ENCODE assay signal across 26 cellular contexts in genomic region chr1:20454004-20454403, GRCh38.
"Had no signal": no experiment of that assay in that cellular context is flagged by ENCODE, and none has a peak within 500 bp of the region (broad histone marks: within the 10 kb centered on the region; RNA-seq: fewer than 3 reads in every experiment).

No MANE protein-coding gene starts in this region.

- ATAC-seq: activated CD4-positive, alpha-beta T cell treated with anti-CD3 and anti-CD28 coated beads for 36 hours; activated T-cell treated with anti-CD3 and anti-CD28 coated beads, Interleukin-2, amount 50 U/mL, for 72 hours; Panc1; Right ventricle myocardium inferior had no signal

- H3K9me3 ChIP-seq: SK-N-SH had no signal

- H3K4me1 ChIP-seq: SJCRH30 had no signal

- H3K27ac ChIP-seq: brain microvascular endothelial cell, SJCRH30, WERI-Rb-1 had no signal

- DNase-seq: activated CD4-positive, alpha-beta memory T cell treated with anti-CD3 and anti-CD28 coated beads, Interleukin-2, amount 10 ng/mL, durations not matched to agents 7 days and 5 days; activated CD4-positive, alpha-beta T cell treated with anti-CD3 and anti-CD28 coated beads for 36 hours; activated CD4-positive, alpha-beta T cell treated with anti-CD3 and anti-CD28 coated beads, Interleukin-2, amount 50 U/mL, for 1 hour; activated CD8-positive, alpha-beta memory T cell treated with anti-CD3 and anti-CD28 coated beads, Interleukin-2, amount 50 U/mL, for 4 hours; activated gamma-delta T cell treated with Interleukin-2 at 50 U/mL for 16 hours; activated naive CD4-positive, alpha-beta T cell treated with anti-CD3 and anti-CD28 coated beads, Interleukin-2, amount 10 ng/mL, durations not matched to agents 7 days and 5 days; activated naive CD8-positive, alpha-beta T cell treated with anti-CD3 and anti-CD28 coated beads for 36 hours; activated T-cell treated with anti-CD3 and anti-CD28 coated beads, Interleukin-2, amount 50 U/mL, for 72 hours; brain microvascular endothelial cell; Karpas-422; NCI-H1105 treated with DMSO at 0.1 percent for 48 hours; NCI-H1436 treated with DMSO at 0.1 percent for 48 hours; NCI-H187; NCI-H2081; NCI-H510A treated with DMSO at 0.1 percent for 48 hours; NCI-H69; NK-92 treated with Interleukin-12 subunit alpha and Interleukin-12 subunit beta, amount 100 ng/mL, for 24 hours; OCI-M1; RPMI8226; SJCRH30; SK-N-SH; T-helper 1 cell; WERI-Rb-1 had no signal

- H3K4me3 ChIP-seq: SJCRH30 had no signal

- H3K36me3 Mint-ChIP-seq: activated naive CD4-positive, alpha-beta T cell treated with anti-CD3 and anti-CD28 coated beads, Interleukin-2, amount 10 ng/mL, durations not matched to agents 7 days and 5 days; activated naive CD8-positive, alpha-beta T cell treated with anti-CD3 and anti-CD28 coated beads for 36 hours had no signal

- H3K36me3 ChIP-seq: brain microvascular endothelial cell, SJCRH30, WERI-Rb-1 had no signal

- H3K27ac Mint-ChIP-seq: activated CD4-positive, alpha-beta memory T cell treated with anti-CD3 and anti-CD28 coated beads, Interleukin-2, amount 10 ng/mL, durations not matched to agents 7 days and 5 days; activated CD4-positive, alpha-beta T cell treated with anti-CD3 and anti-CD28 coated beads for 36 hours; activated naive CD4-positive, alpha-beta T cell treated with anti-CD3 and anti-CD28 coated beads, Interleukin-2, amount 10 ng/mL, durations not matched to agents 7 days and 5 days; activated naive CD8-positive, alpha-beta T cell treated with anti-CD3 and anti-CD28 coated beads for 36 hours; activated T-cell treated with anti-CD3 and anti-CD28 coated beads, Interleukin-2, amount 50 U/mL, for 72 hours; activated T-helper 2 cell treated with anti-CD3 and anti-CD28 coated beads, Interferon-gamma antibody, Interleukin-2, Interleukin-4, amounts not matched to agents 10 μg/mL and 5 μg/mL and 100 μg/mL, durations not matched to agents 14 hours and 24 hours and 36 hours had no signal

- H3K4me2 ChIP-seq: SK-N-SH had no signal

- H3K4me3 Mint-ChIP-seq: activated CD4-positive, alpha-beta memory T cell treated with anti-CD3 and anti-CD28 coated beads, Interleukin-2, amount 10 ng/mL, durations not matched to agents 7 days and 5 days; activated CD4-positive, alpha-beta T cell treated with anti-CD3 and anti-CD28 coated beads for 36 hours; activated naive CD4-positive, alpha-beta T cell treated with anti-CD3 and anti-CD28 coated beads, Interleukin-2, amount 10 ng/mL, durations not matched to agents 7 days and 5 days; activated naive CD8-positive, alpha-beta T cell treated with anti-CD3 and anti-CD28 coated beads for 36 hours; activated T-cell treated with anti-CD3 and anti-CD28 coated beads, Interleukin-2, amount 50 U/mL, for 72 hours had no signal

- H3K9ac ChIP-seq: SK-N-SH had no signal

- H3K9me3 Mint-ChIP-seq: activated CD4-positive, alpha-beta memory T cell treated with anti-CD3 and anti-CD28 coated beads, Interleukin-2, amount 10 ng/mL, durations not matched to agents 7 days and 5 days; activated naive CD4-positive, alpha-beta T cell treated with anti-CD3 and anti-CD28 coated beads, Interleukin-2, amount 10 ng/mL, durations not matched to agents 7 days and 5 days; activated naive CD8-positive, alpha-beta T cell treated with anti-CD3 and anti-CD28 coated beads for 36 hours; activated T-cell treated with anti-CD3 and anti-CD28 coated beads, Interleukin-2, amount 50 U/mL, for 72 hours; activated T-helper 2 cell treated with anti-CD3 and anti-CD28 coated beads, Interferon-gamma antibody, Interleukin-2, Interleukin-4, amounts not matched to agents 10 μg/mL and 5 μg/mL and 100 μg/mL, durations not matched to agents 14 hours and 24 hours and 36 hours had no signal

- H3K4me1 Mint-ChIP-seq: activated CD4-positive, alpha-beta memory T cell treated with anti-CD3 and anti-CD28 coated beads, Interleukin-2, amount 10 ng/mL, durations not matched to agents 7 days and 5 days; activated CD4-positive, alpha-beta T cell treated with anti-CD3 and anti-CD28 coated beads for 36 hours; activated naive CD4-positive, alpha-beta T cell treated with anti-CD3 and anti-CD28 coated beads, Interleukin-2, amount 10 ng/mL, durations not matched to agents 7 days and 5 days; activated naive CD8-positive, alpha-beta T cell treated with anti-CD3 and anti-CD28 coated beads for 36 hours had no signal

- H3K27me3 ChIP-seq: brain microvascular endothelial cell had no signal
